In the genomic region with DNA sequence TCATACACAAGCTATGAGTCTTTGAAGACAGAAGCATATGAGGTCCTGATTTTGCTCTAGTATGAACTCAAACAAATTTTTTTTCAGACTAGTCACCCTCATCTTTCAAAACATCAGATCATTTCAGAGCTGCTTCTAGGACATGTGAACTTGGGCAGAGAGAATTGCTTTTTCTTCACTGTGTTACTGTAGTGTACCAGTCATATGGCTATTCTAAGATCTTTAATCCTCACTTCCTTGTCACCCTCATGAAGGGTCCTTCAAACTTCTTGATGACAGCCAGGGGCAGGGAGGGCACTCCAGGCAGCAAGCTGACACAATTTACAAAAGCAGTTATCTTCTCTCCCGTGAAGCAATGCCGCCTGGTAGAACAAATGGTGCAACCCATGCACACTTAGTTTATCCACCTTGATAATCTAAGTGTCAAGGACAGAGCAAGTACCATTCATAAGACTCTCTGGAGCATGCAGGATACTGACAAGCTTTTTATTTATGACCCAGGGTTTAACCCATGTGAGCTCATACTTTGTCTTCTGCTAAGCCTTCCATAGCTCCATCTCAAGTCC, we compare ENCODE assay signal across 17 cellular contexts.
DNase-seq lines count a peak whose midpoint lies in the region; ATAC-seq and TF ChIP-seq lines count a peak whose summit lies in the region.
"Had no signal": no experiment of that assay in that cellular context is flagged by ENCODE, and none has a peak within 500 bp of the region (broad histone marks: within the 10 kb centered on the region; RNA-seq: fewer than 3 reads in every experiment).

No MANE protein-coding gene starts in this region.

- H3K27ac Mint-ChIP-seq in glutamatergic neuron (ENCODE audit: unreplicated experiment), result no peak overlapping the region
- H3K27ac Mint-ChIP-seq in CD4-positive, alpha-beta T cell, result no peak overlapping the region
- H3K27ac Mint-ChIP-seq: CD4-positive, alpha-beta memory T cell; GM23338; IgD-negative memory B cell had no signal

- H3K9me3 Mint-ChIP-seq in glutamatergic neuron (ENCODE audit: unreplicated experiment), result no peaks in the 10 kb centered on the region
- H3K9me3 Mint-ChIP-seq in CD4-positive, alpha-beta T cell, result peaks cover 1% of the 10 kb centered on the region

- H3K4me1 ChIP-seq in lower lobe of right lung (no peaks in the 10 kb centered on the region), upper lobe of right lung (no peaks in the 10 kb centered on the region)
- H3K4me1 ChIP-seq: A549 had no signal

- TF ChIP-seq CTCF in lower lobe of right lung (IDR thresholded peaks at IDR 0.05) (no peak), upper lobe of right lung (IDR thresholded peaks at IDR 0.05) (no peak), glutamatergic neuron (IDR thresholded peaks at IDR 0.05; ENCODE audit: partially characterized antibody, unreplicated experiment) (no peak)
- TF ChIP-seq CTCF in CD4-positive, alpha-beta T cell (IDR thresholded peaks at IDR 0.05), result no peak

- H3K27me3 Mint-ChIP-seq in glutamatergic neuron (ENCODE audit: unreplicated experiment), result no peaks in the 10 kb centered on the region
- H3K27me3 Mint-ChIP-seq in CD4-positive, alpha-beta T cell, result peaks cover 13% of the 10 kb centered on the region
- H3K27me3 Mint-ChIP-seq: CD4-positive, alpha-beta memory T cell had no signal

- H3K27me3 ChIP-seq in lower lobe of right lung (ENCODE audit: low read depth) (no peaks in the 10 kb centered on the region), upper lobe of right lung (no peaks in the 10 kb centered on the region)
- H3K27me3 ChIP-seq in CD4-positive, alpha-beta T cell (ENCODE audit: control insufficient read depth, insufficient read depth, low read length), result no peaks in the 10 kb centered on the region

- H3K9me3 ChIP-seq in lower lobe of right lung (no peaks in the 10 kb centered on the region), upper lobe of right lung (no peaks in the 10 kb centered on the region)
- no peaks in the 10 kb centered on the region for H3K9me3 ChIP-seq in CD4-positive, alpha-beta T cell (ENCODE audit: control insufficient read depth, low read length)
- H3K9me3 ChIP-seq: A549 had no signal

- peaks cover 6% of the 10 kb centered on the region for H3K4me1 Mint-ChIP-seq in glutamatergic neuron (ENCODE audit: low read depth, unreplicated experiment)
- H3K4me1 Mint-ChIP-seq in CD4-positive, alpha-beta T cell (ENCODE audit: low read depth), result no peaks in the 10 kb centered on the region
- H3K4me1 Mint-ChIP-seq: CD4-positive, alpha-beta memory T cell; GM23338; IgD-negative memory B cell had no signal

- no peaks in the 10 kb centered on the region for H3K36me3 Mint-ChIP-seq in glutamatergic neuron (ENCODE audit: unreplicated experiment)
- H3K36me3 Mint-ChIP-seq in CD4-positive, alpha-beta T cell (ENCODE audit: low read depth), result no peaks in the 10 kb centered on the region
- H3K36me3 Mint-ChIP-seq: CD4-positive, alpha-beta memory T cell; IgD-negative memory B cell had no signal

- intact Hi-C loops in lower lobe of right lung (cut with DNase I) (no loop called here), upper lobe of right lung (cut with DNase I) (no loop called here)
- intact Hi-C loops in CD4-positive, alpha-beta T cell (cut with DNase I, micrococcal nuclease), result no loop called here

- ATAC-seq in lower lobe of right lung (peak; percentile 59 to 65), upper lobe of right lung (peak; percentile 62)
- no peak for ATAC-seq in CD4-positive, alpha-beta T cell (ENCODE audit: poor library complexity)
- ATAC-seq: A549, GM23338, HepG2 had no signal

- POLR2A ChIA-PET in CD4-positive, alpha-beta T cell (lab: Charles Lee), result no interaction called here

- peak; percentile 14 for DNase-seq in DMS53 (lab: John Stamatoyannopoulos, UW)
- DNase-seq in DMS53 treated with DMSO at 0.1 percent for 48 hours (lab: John Stamatoyannopoulos, UW; ENCODE audit: unreplicated experiment), result no peak
- DNase-seq in LoVo (ENCODE audit: low spot score), result peak; percentile 3
- DNase-seq in lower lobe of right lung, result no peak
- no peak for DNase-seq in upper lobe of right lung
- DNase-seq in glutamatergic neuron, result no peak
- DNase-seq in CD4-positive, alpha-beta T cell, result no peak
- DNase-seq: AML-193; Calu3; CD4-positive, alpha-beta memory T cell; H7 had no signal

- H3K4me3 ChIP-seq in lower lobe of right lung, result no peak overlapping the region
- H3K4me3 ChIP-seq in upper lobe of right lung, result no peak overlapping the region
- H3K4me3 ChIP-seq: A549, GM23338 had no signal

- H3K27ac ChIP-seq in lower lobe of right lung (no peak overlapping the region), upper lobe of right lung (no peak overlapping the region)
- H3K27ac ChIP-seq in CD4-positive, alpha-beta T cell (ENCODE audit: low read depth, low read length), result no peak overlapping the region
- H3K27ac ChIP-seq: 22Rv1, A549, C4-2B had no signal

- H3K36me3 ChIP-seq in lower lobe of right lung, result no peaks in the 10 kb centered on the region
- no peaks in the 10 kb centered on the region for H3K36me3 ChIP-seq in upper lobe of right lung

- CTCF ChIA-PET in CD4-positive, alpha-beta T cell (lab: Charles Lee), result no interaction called here

- H3K4me3 Mint-ChIP-seq in glutamatergic neuron (ENCODE audit: unreplicated experiment), result no peak overlapping the region
- no peak overlapping the region for H3K4me3 Mint-ChIP-seq in CD4-positive, alpha-beta T cell
- H3K4me3 Mint-ChIP-seq: CD4-positive, alpha-beta memory T cell; GM23338; IgD-negative memory B cell had no signal

Comparison
In these comparisons a context has a peak if more than half of its experiments do, and no peak if none do; other contexts are left out.
1. DNase-seq: peak in DMS53 (single experiment) and LoVo (single experiment); none in DMS53 treated with DMSO at 0.1 percent for 48 hours (single experiment), lower lobe of right lung (single experiment), upper lobe of right lung (single experiment), glutamatergic neuron (single experiment) and CD4-positive, alpha-beta T cell (0 of 10).